ENCODE assay signal across 16 cellular contexts in the genomic region with DNA sequence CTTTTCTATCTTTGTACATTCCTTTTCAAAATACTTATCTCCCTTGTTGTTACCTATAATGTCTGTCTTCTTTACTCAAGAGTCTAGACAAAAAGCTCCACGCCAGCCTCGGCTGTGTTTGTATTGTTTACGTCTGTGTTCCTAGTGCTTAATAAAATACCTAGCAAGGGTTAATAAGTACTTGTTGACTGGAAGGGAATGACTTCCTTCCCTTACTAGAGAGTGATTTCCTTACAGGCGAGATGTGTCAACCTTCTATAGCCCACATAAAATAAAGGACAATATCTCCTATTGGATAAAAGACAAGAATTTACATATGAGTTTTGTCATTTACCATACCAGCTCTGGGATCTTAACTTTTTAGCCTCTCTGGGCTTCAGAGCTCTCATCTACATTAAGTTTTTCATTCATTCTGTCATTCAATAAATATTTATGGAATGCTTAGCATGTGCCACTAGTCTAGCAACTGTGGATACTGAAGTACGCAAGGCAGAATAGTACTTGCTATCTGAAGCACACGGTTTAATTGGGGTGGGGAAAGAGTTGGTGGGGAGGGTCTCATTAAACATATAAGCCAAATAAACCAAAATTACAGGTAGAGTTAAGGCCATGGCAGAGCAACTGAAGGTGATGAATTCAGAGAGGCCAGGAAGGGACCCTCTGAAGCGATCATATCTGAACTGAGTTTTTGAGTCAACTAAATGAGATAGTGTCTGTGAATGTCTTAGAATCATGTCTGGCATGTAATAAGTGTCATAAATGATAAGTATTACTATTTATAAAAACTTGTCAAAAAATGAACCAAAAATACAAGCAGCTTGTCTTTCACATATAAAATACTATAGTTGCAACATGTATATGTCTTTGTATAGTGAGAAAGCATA.
DNase-seq lines count a peak whose midpoint lies in the region; ATAC-seq, FAIRE-seq and TF ChIP-seq lines count a peak whose summit lies in the region.
"Had no signal": no experiment of that assay in that cellular context is flagged by ENCODE, and none has a peak within 500 bp of the region (broad histone marks: within the 10 kb centered on the region; RNA-seq: fewer than 3 reads in every experiment).

No MANE protein-coding gene starts in this region.

- H4K91ac ChIP-seq in mesenchymal stem cell (ENCODE audit: low read length): no peak overlapping the region

- H3K27ac Mint-ChIP-seq in activated CD8-positive, alpha-beta T cell treated with anti-CD3 and anti-CD28 coated beads, Interleukin-2, amount 10 ng/mL, durations not matched to agents 7 days and 5 days: no peak overlapping the region
- no peak overlapping the region for H3K27ac Mint-ChIP-seq in CD8-positive, alpha-beta T cell
- H3K27ac Mint-ChIP-seq: activated CD8-positive, alpha-beta memory T cell treated with anti-CD3 and anti-CD28 coated beads, Interleukin-2, amount 10 ng/mL, durations not matched to agents 7 days and 5 days had no signal

- no peak overlapping the region for H3K14ac ChIP-seq in mesenchymal stem cell (ENCODE audit: low read length in 2 of 2)

- H3K18ac ChIP-seq in mesenchymal stem cell (ENCODE audit: low read depth in 1 of 2, low read length in 2 of 2): no peak overlapping the region

- no peak overlapping the region for H2BK15ac ChIP-seq in mesenchymal stem cell (ENCODE audit: low read depth, poor library complexity, severe bottlenecking)

- no peak overlapping the region for H2BK120ac ChIP-seq in mesenchymal stem cell (ENCODE audit: low read depth, low read length)

- 40% methylated on average over 3 of the region's 7 CpGs for WGBS in mesenchymal stem cell

- ATAC-seq in activated CD8-positive, alpha-beta T cell treated with anti-CD3 and anti-CD28 coated beads, Interleukin-2, amount 10 ng/mL, durations not matched to agents 7 days and 5 days: no peak
- ATAC-seq in CD8-positive, alpha-beta T cell: no peak
- ATAC-seq: activated CD8-positive, alpha-beta memory T cell treated with anti-CD3 and anti-CD28 coated beads, Interleukin-2, amount 10 ng/mL, durations not matched to agents 7 days and 5 days had no signal

- H3K4me1 Mint-ChIP-seq in activated CD8-positive, alpha-beta T cell treated with anti-CD3 and anti-CD28 coated beads, Interleukin-2, amount 10 ng/mL, durations not matched to agents 7 days and 5 days (ENCODE audit: low read depth): no peaks in the 10 kb centered on the region
- no peaks in the 10 kb centered on the region for H3K4me1 Mint-ChIP-seq in CD8-positive, alpha-beta T cell (ENCODE audit: low read depth)
- H3K4me1 Mint-ChIP-seq: activated CD8-positive, alpha-beta memory T cell treated with anti-CD3 and anti-CD28 coated beads, Interleukin-2, amount 10 ng/mL, durations not matched to agents 7 days and 5 days had no signal

- H3K36me3 Mint-ChIP-seq in activated CD8-positive, alpha-beta T cell treated with anti-CD3 and anti-CD28 coated beads, Interleukin-2, amount 10 ng/mL, durations not matched to agents 7 days and 5 days (ENCODE audit: low read depth): no peaks in the 10 kb centered on the region
- H3K36me3 Mint-ChIP-seq in CD8-positive, alpha-beta T cell: no peaks in the 10 kb centered on the region
- H3K36me3 Mint-ChIP-seq: activated CD8-positive, alpha-beta memory T cell treated with anti-CD3 and anti-CD28 coated beads, Interleukin-2, amount 10 ng/mL, durations not matched to agents 7 days and 5 days; naive B cell had no signal

- no peaks in the 10 kb centered on the region for H3K79me1 ChIP-seq in mesenchymal stem cell (replicated peaks; ENCODE audit: low read length, poor library complexity, severe bottlenecking)

- no peak overlapping the region for H2AFZ ChIP-seq in mesenchymal stem cell (ENCODE audit: low read depth, low read length)

- no peaks in the 10 kb centered on the region for H3K9me3 Mint-ChIP-seq in activated CD8-positive, alpha-beta T cell treated with anti-CD3 and anti-CD28 coated beads, Interleukin-2, amount 10 ng/mL, durations not matched to agents 7 days and 5 days (ENCODE audit: insufficient read depth)
- no peaks in the 10 kb centered on the region for H3K9me3 Mint-ChIP-seq in CD8-positive, alpha-beta T cell
- H3K9me3 Mint-ChIP-seq: naive B cell had no signal

- no peaks in the 10 kb centered on the region for H3K4me1 ChIP-seq in mesenchymal stem cell (ENCODE audit: control insufficient read depth, insufficient read depth, low read depth, low read length)
- no peaks in the 10 kb centered on the region for H3K4me1 ChIP-seq in CD8-positive, alpha-beta T cell (ENCODE audit: insufficient read depth, low read length)

- H3K27ac ChIP-seq in mesenchymal stem cell (ENCODE audit: low read length, poor library complexity, severe bottlenecking): peak overlapping the region; percentile 48
- H3K27ac ChIP-seq in CD8-positive, alpha-beta T cell (ENCODE audit: low read depth, low read length): no peak overlapping the region
- H3K27ac ChIP-seq: SK-N-MC had no signal

- no peak overlapping the region for H3K9ac ChIP-seq in mesenchymal stem cell (ENCODE audit: low read length)

- DNase-seq in AG04449 (ENCODE audit: low read depth, low spot score): peak; percentile 14
- peak; percentile 24 for DNase-seq in HTR-8/SVneo (ENCODE audit: insufficient read length, low spot score)
- DNase-seq in cardiac fibroblast (ENCODE audit: low read depth in 2 of 2): peak; percentile 63 to 68
- no peak for DNase-seq in mesenchymal stem cell
- DNase-seq in head of caudate nucleus: no peak
- no peak for DNase-seq in activated CD8-positive, alpha-beta T cell treated with anti-CD3 and anti-CD28 coated beads, Interleukin-2, amount 10 ng/mL, durations not matched to agents 7 days and 5 days
- DNase-seq in NCI-H1417 treated with DMSO at 0.1 percent for 48 hours (lab: John Stamatoyannopoulos, UW): no peak
- DNase-seq in CD8-positive, alpha-beta T cell: no peak
- DNase-seq: activated CD4-positive, CD25-positive, alpha-beta regulatory T cell treated with anti-CD3 and anti-CD28 coated beads, Interleukin-2, amount 50 U/mL, for 72 hours; activated CD8-positive, alpha-beta memory T cell treated with anti-CD3 and anti-CD28 coated beads, Interleukin-2, amount 10 ng/mL, durations not matched to agents 7 days and 5 days; DND-41; naive B cell; NCI-H1436; NCI-H2171 treated with DMSO at 0.1 percent for 48 hours; stimulated activated CD4-positive, alpha-beta T cell treated with anti-CD3 and anti-CD28 coated beads, Interleukin-4, amount 100 ng/mL, for 1 hour had no signal

- no peak overlapping the region for H3K4ac ChIP-seq in mesenchymal stem cell (ENCODE audit: low read depth in 1 of 2, low read length in 2 of 2)

- no peak for FAIRE-seq in HTR-8/SVneo (lab: Jason Lieb, UNC)

- H3K4me3 ChIP-seq in AG04449 (ENCODE audit: low read depth, low read length): no peak overlapping the region
- no peak overlapping the region for H3K4me3 ChIP-seq in cardiac fibroblast (replicated peaks in 1 of 2; ENCODE audit: low read depth in 2 of 2, low read length in 2 of 2)
- no peak overlapping the region for H3K4me3 ChIP-seq in mesenchymal stem cell (ENCODE audit: insufficient read depth in 1 of 2, low read depth in 1 of 2, low read length in 2 of 2)
- H3K4me3 ChIP-seq in CD8-positive, alpha-beta T cell (ENCODE audit: low read depth, low read length): no peak overlapping the region
- H3K4me3 ChIP-seq: SK-N-MC had no signal

- H3K4me3 Mint-ChIP-seq in activated CD8-positive, alpha-beta T cell treated with anti-CD3 and anti-CD28 coated beads, Interleukin-2, amount 10 ng/mL, durations not matched to agents 7 days and 5 days: no peak overlapping the region
- H3K4me3 Mint-ChIP-seq in CD8-positive, alpha-beta T cell: no peak overlapping the region
- H3K4me3 Mint-ChIP-seq: activated CD8-positive, alpha-beta memory T cell treated with anti-CD3 and anti-CD28 coated beads, Interleukin-2, amount 10 ng/mL, durations not matched to agents 7 days and 5 days; naive B cell had no signal

- intact Hi-C loops in head of caudate nucleus (cut with DNase I): no loop called here
- intact Hi-C loops in CD8-positive, alpha-beta T cell (cut with DNase I, micrococcal nuclease): no loop called here

- peak overlapping the region; percentile 31 for H2BK5ac ChIP-seq in mesenchymal stem cell (ENCODE audit: low read depth, low read length, poor library complexity, severe bottlenecking)

- H4K8ac ChIP-seq in mesenchymal stem cell (ENCODE audit: low read length): no peak overlapping the region

- POLR2A ChIA-PET in AG04449 (lab: Yijun Ruan, JAX): no interaction called here
- POLR2A ChIA-PET in activated CD8-positive, alpha-beta T cell treated with anti-CD3 and anti-CD28 coated beads, Interleukin-2, amount 10 ng/mL, durations not matched to agents 7 days and 5 days (lab: Charles Lee): no interaction called here
- POLR2A ChIA-PET in CD8-positive, alpha-beta T cell (lab: Charles Lee): interaction anchor here (0.7 kb wide), 1 partner anchor 38 kb away, joined by 3 read pairs; no protein-coding TSS in a partner anchor

- no peak overlapping the region for H3K23ac ChIP-seq in mesenchymal stem cell (ENCODE audit: low read length in 2 of 2)

- H3K4me2 ChIP-seq in mesenchymal stem cell (ENCODE audit: low read length, poor library complexity, severe bottlenecking): peak overlapping the region; percentile 22

- TF ChIP-seq CTCF in AG04449 (IDR thresholded peaks at IDR 0.05; ENCODE audit: insufficient read depth, low read length, missing control alignments): no peak
- TF ChIP-seq CTCF in cardiac fibroblast (IDR thresholded peaks at IDR 0.05; ENCODE audit: low read depth, low read length): no peak
- no peak for TF ChIP-seq CTCF in CD8-positive, alpha-beta T cell (IDR thresholded peaks at IDR 0.05)

- no peak overlapping the region for H2BK12ac ChIP-seq in mesenchymal stem cell (ENCODE audit: low read length in 2 of 2)

- no peaks in the 10 kb centered on the region for H3K36me3 ChIP-seq in mesenchymal stem cell (ENCODE audit: control insufficient read depth in 1 of 2, insufficient read depth in 2 of 2, low read depth in 1 of 2, low read length in 2 of 2)
- H3K36me3 ChIP-seq in CD8-positive, alpha-beta T cell (ENCODE audit: insufficient read depth, low read length): no peaks in the 10 kb centered on the region

- peaks cover 8% of the 10 kb centered on the region for H3K27me3 Mint-ChIP-seq in activated CD8-positive, alpha-beta T cell treated with anti-CD3 and anti-CD28 coated beads, Interleukin-2, amount 10 ng/mL, durations not matched to agents 7 days and 5 days (ENCODE audit: low read depth)
- no peaks in the 10 kb centered on the region for H3K27me3 Mint-ChIP-seq in CD8-positive, alpha-beta T cell (ENCODE audit: low read depth)
- H3K27me3 Mint-ChIP-seq: naive B cell had no signal

- CTCF ChIA-PET in AG04449 (lab: Yijun Ruan, JAX): interaction anchor here (1.2 to 2.1 kb wide), 2 partner anchors 15 to 18 kb away, joined by 3 to 9 read pairs; no protein-coding TSS in a partner anchor
- CTCF ChIA-PET in activated CD8-positive, alpha-beta T cell treated with anti-CD3 and anti-CD28 coated beads, Interleukin-2, amount 10 ng/mL, durations not matched to agents 7 days and 5 days (lab: Charles Lee): no interaction called here
- CTCF ChIA-PET in CD8-positive, alpha-beta T cell (lab: Charles Lee): no interaction called here

- H2AK5ac ChIP-seq in mesenchymal stem cell (ENCODE audit: low read length, severe bottlenecking): no peak overlapping the region

- no peaks in the 10 kb centered on the region for H3K9me3 ChIP-seq in mesenchymal stem cell (ENCODE audit: control insufficient read depth, low read length)
- H3K9me3 ChIP-seq in CD8-positive, alpha-beta T cell (ENCODE audit: low read length): no peaks in the 10 kb centered on the region

- H3K27me3 ChIP-seq in mesenchymal stem cell (ENCODE audit: control insufficient read depth in 1 of 2, insufficient read depth in 1 of 2, low read length in 2 of 2): no peaks in the 10 kb centered on the region
- no peaks in the 10 kb centered on the region for H3K27me3 ChIP-seq in CD8-positive, alpha-beta T cell (ENCODE audit: insufficient read depth, low read length)

Comparison
In these comparisons a context has a peak if more than half of its experiments do, and no peak if none do; other contexts are left out.
1. DNase-seq: peak in AG04449 (single experiment), HTR-8/SVneo (single experiment) and cardiac fibroblast (2 of 2); none in mesenchymal stem cell (single experiment), head of caudate nucleus (0 of 42), activated CD8-positive, alpha-beta T cell treated with anti-CD3 and anti-CD28 coated beads, Interleukin-2, amount 10 ng/mL, durations not matched to agents 7 days and 5 days (single experiment), NCI-H1417 treated with DMSO at 0.1 percent for 48 hours (single experiment) and CD8-positive, alpha-beta T cell (0 of 7).